In the genomic region with DNA sequence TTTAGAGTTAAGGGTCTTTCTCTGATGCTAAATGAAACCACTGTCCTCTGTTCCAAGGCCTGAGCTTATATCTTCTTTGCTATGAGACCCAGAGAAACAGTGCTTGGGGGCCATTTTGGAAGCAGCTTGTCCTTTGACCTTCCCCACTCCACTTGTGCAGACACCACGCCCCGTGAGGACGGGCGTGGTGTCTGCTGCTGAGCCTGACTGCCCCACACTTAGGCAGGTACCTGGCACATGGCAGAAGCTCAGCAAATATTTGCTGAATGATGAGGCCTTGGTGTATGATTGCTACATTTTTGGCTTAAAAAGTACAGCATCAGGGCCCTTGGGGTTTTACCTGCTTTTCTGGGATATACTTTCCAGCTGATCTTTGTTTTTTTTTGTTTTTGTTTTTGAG, we compare ENCODE assay signal across 1 cellular context.
TF ChIP-seq lines count a peak whose summit lies in the region.

No MANE protein-coding gene starts in this region.

TF ChIP-seq in WTC11, 78 proteins besides CTCF, POLR2A, EP300 and RAD21 (continued from another document):
- TF ChIP-seq ZNF281 (CRISPR knock-in tag; IDR thresholded peaks at IDR 0.05) (no peak), USF2 (CRISPR knock-in tag; IDR thresholded peaks at IDR 0.05) (no peak)
